ENCODE assay signal across 21 cellular contexts in genomic region chr22:47218671-47219070, GRCh38.
DNase-seq lines count a peak whose midpoint lies in the region; ATAC-seq and TF ChIP-seq lines count a peak whose summit lies in the region.
"Had no signal": no experiment of that assay in that cellular context is flagged by ENCODE, and none has a peak within 500 bp of the region (broad histone marks: within the 10 kb centered on the region; RNA-seq: fewer than 3 reads in every experiment).

No MANE protein-coding gene starts in this region.

- ATAC-seq in Right ventricle myocardium inferior (no peak), HG03045 (IDR thresholded peaks at IDR 0.05; ENCODE audit: unreplicated experiment) (no peak)
- ATAC-seq: HCT116 had no signal

- H3K27ac ChIP-seq in right atrium auricular region (no peak overlapping the region), endodermal cell (ENCODE audit: low read depth, low read length) (no peak overlapping the region), suprapubic skin (no peak overlapping the region)

- TF ChIP-seq POLR2A in suprapubic skin (IDR thresholded peaks at IDR 0.05) = no peak

- in situ Hi-C loops in GM13977 (cut with MboI; ENCODE audit: low pct_unique_long_range_greater_than_20kb, low sequenced_read_pairs, unreplicated experiment) = loop anchor here (25.0 kb wide), 1 partner anchor 1269 kb away; a partner anchor contains a TSS

- no peak for TF ChIP-seq EP300 in suprapubic skin (IDR thresholded peaks at IDR 0.05)

- WGBS in endodermal cell (ENCODE audit: insufficient coverage in 1 of 2, insufficient read length in 1 of 2), 2 experiments = 87 to 92% methylated on average over 13 to 15 of the region's 15 CpGs
- 91% methylated on average over 15 of the region's 15 CpGs for WGBS in suprapubic skin

- H3K36me3 ChIP-seq in right atrium auricular region (no peaks in the 10 kb centered on the region), endodermal cell (ENCODE audit: control insufficient read depth, insufficient read depth, low read length) (no peaks in the 10 kb centered on the region), suprapubic skin (no peaks in the 10 kb centered on the region)

- H3K36me3 Mint-ChIP-seq in endodermal cell (ENCODE audit: low read depth) (no peaks in the 10 kb centered on the region), osteocyte (ENCODE audit: unreplicated experiment) (no peaks in the 10 kb centered on the region), nephron progenitor cell (ENCODE audit: low read depth) (peaks cover 5% of the 10 kb centered on the region)
- H3K36me3 Mint-ChIP-seq: CD8-positive, alpha-beta memory T cell had no signal

- intact Hi-C loops in Right ventricle myocardium inferior (cut with DNase I) = no loop called here

- H3K4me1 Mint-ChIP-seq in endodermal cell (no peaks in the 10 kb centered on the region), osteocyte (ENCODE audit: unreplicated experiment) (no peaks in the 10 kb centered on the region), nephron progenitor cell (no peaks in the 10 kb centered on the region)
- H3K4me1 Mint-ChIP-seq: CD8-positive, alpha-beta memory T cell had no signal

- no peaks in the 10 kb centered on the region for H3K27me3 ChIP-seq in right atrium auricular region
- no peaks in the 10 kb centered on the region for H3K27me3 ChIP-seq in endodermal cell (ENCODE audit: control insufficient read depth, insufficient read depth, low read length, poor library complexity, severe bottlenecking)
- H3K27me3 ChIP-seq in suprapubic skin = no peaks in the 10 kb centered on the region

- H3K4me1 ChIP-seq in right atrium auricular region = no peaks in the 10 kb centered on the region
- H3K4me1 ChIP-seq in endodermal cell (ENCODE audit: control insufficient read depth, insufficient read depth, low read length) = no peaks in the 10 kb centered on the region
- H3K4me1 ChIP-seq in suprapubic skin = no peaks in the 10 kb centered on the region

- peak; percentile 23 for DNase-seq in right atrium auricular region (ENCODE audit: low spot score)
- no peak for DNase-seq in Right ventricle myocardium inferior (ENCODE audit: missing footprints)
- peak; percentile 14 for DNase-seq in endodermal cell
- DNase-seq in osteocyte (ENCODE audit: extremely low spot score, unreplicated experiment) = peak; percentile 77
- DNase-seq in suprapubic skin (ENCODE audit: low spot score in 2 of 2) = peak; percentile 47 to 69
- DNase-seq in GM13977 (ENCODE audit: low spot score) = no peak
- DNase-seq in nephron progenitor cell = no peak
- DNase-seq: ACHN, C1 segment of cervical spinal cord, GOT3, MM.1S, NCI-H1092 treated with DMSO at 0.1 percent for 48 hours, NCI-H146, NCI-H2029 treated with DMSO at 0.1 percent for 48 hours, NCI-H2171 treated with DMSO at 0.1 percent for 48 hours, NCI-H446, OCI-M1, SIG-M5 had no signal

- H3K27me3 Mint-ChIP-seq in endodermal cell (ENCODE audit: insufficient read depth) = no peaks in the 10 kb centered on the region
- H3K27me3 Mint-ChIP-seq in osteocyte (ENCODE audit: unreplicated experiment) = peaks cover 6% of the 10 kb centered on the region
- H3K27me3 Mint-ChIP-seq in nephron progenitor cell (ENCODE audit: low read depth, poor library complexity) = peaks cover 9% of the 10 kb centered on the region

- H3K4me3 ChIP-seq in right atrium auricular region (no peak overlapping the region), endodermal cell (ENCODE audit: low read length) (no peak overlapping the region), suprapubic skin (no peak overlapping the region)

- no peak overlapping the region for H3K4me3 Mint-ChIP-seq in endodermal cell
- H3K4me3 Mint-ChIP-seq in osteocyte (ENCODE audit: unreplicated experiment) = no peak overlapping the region
- H3K4me3 Mint-ChIP-seq in nephron progenitor cell = no peak overlapping the region
- H3K4me3 Mint-ChIP-seq: CD8-positive, alpha-beta memory T cell had no signal

- H3K9me3 Mint-ChIP-seq in endodermal cell (peaks cover 92% of the 10 kb centered on the region), osteocyte (ENCODE audit: unreplicated experiment) (no peaks in the 10 kb centered on the region), nephron progenitor cell (peaks cover 86% of the 10 kb centered on the region)
- H3K9me3 Mint-ChIP-seq: CD8-positive, alpha-beta memory T cell had no signal

- H3K9me3 ChIP-seq in right atrium auricular region (peaks cover 0 to 4% of the 10 kb centered on the region in 2 donors), endodermal cell (ENCODE audit: control insufficient read depth, low read length) (peaks cover 34% of the 10 kb centered on the region), suprapubic skin (no peaks in the 10 kb centered on the region)

- H3K27ac Mint-ChIP-seq in endodermal cell (no peak overlapping the region), osteocyte (ENCODE audit: unreplicated experiment) (no peak overlapping the region), nephron progenitor cell (no peak overlapping the region)

- no peak overlapping the region for H3K9ac ChIP-seq in endodermal cell (ENCODE audit: extremely low read depth, low read length, poor library complexity, severe bottlenecking)

- TF ChIP-seq CTCF in right atrium auricular region (IDR thresholded peaks at IDR 0.05) (no peak), endodermal cell (conservative IDR thresholded peaks at IDR 0.05) (no peak), osteocyte (IDR thresholded peaks at IDR 0.05) (no peak), suprapubic skin (IDR thresholded peaks at IDR 0.05) (no peak), GM13977 (IDR thresholded peaks at IDR 0.05; ENCODE audit: extremely low read depth, insufficient read depth, missing control alignments) (no peak), nephron progenitor cell (IDR thresholded peaks at IDR 0.05) (no peak)

Comparison
In these comparisons a context has a peak if more than half of its experiments do, and no peak if none do; other contexts are left out.
1. DNase-seq: peak in right atrium auricular region (single experiment), endodermal cell (single experiment), osteocyte (single experiment) and suprapubic skin (2 of 2); none in Right ventricle myocardium inferior (single experiment), GM13977 (single experiment) and nephron progenitor cell (single experiment).